Comparison of ENCODE assay signal across 9 cellular contexts in genomic region chr5:143206194-143207053, GRCh38.
A peak's percentile ranks its signal among the peaks of the same experiment; 100 is the strongest.
DNase-seq lines count a peak whose midpoint lies in the region; ATAC-seq and TF ChIP-seq lines count a peak whose summit lies in the region.
"Had no signal": no experiment of that assay in that cellular context is flagged by ENCODE, and none has a peak within 500 bp of the region (broad histone marks: within the 10 kb centered on the region; RNA-seq: fewer than 3 reads in every experiment).

No MANE protein-coding gene starts in this region.

- peak; percentile 47 for ATAC-seq in GM18505 (IDR thresholded peaks at IDR 0.05; ENCODE audit: unreplicated experiment)
- ATAC-seq in GM19468 (IDR thresholded peaks at IDR 0.05; ENCODE audit: extremely low read depth, unreplicated experiment): peak; percentile 16
- peak; percentile 54 for ATAC-seq in HG03354 (IDR thresholded peaks at IDR 0.05; ENCODE audit: poor library complexity, severe bottlenecking, unreplicated experiment)

- H3K4me1 Mint-ChIP-seq in immature natural killer cell: peaks cover 11 to 31% of the 10 kb centered on the region in 2 donors
- H3K4me1 Mint-ChIP-seq in Calu3 (ENCODE audit: low read depth, unreplicated experiment): no peaks in the 10 kb centered on the region

- peak; percentile 51 for TF ChIP-seq POLR2A in GM18505 (IDR thresholded peaks at IDR 0.05; ENCODE audit: borderline replicate concordance, extremely low read depth, insufficient read depth, insufficient read length)
- TF ChIP-seq POLR2A in erythroblast (IDR thresholded peaks at IDR 0.05; ENCODE audit: low read length): no peak

- no TSS peak for BruUV-seq in Calu3 (replicated peaks; lab: Mats Ljungman, UMichigan)

- TF ChIP-seq CTCF in Calu3 (IDR thresholded peaks at IDR 0.05; ENCODE audit: unreplicated experiment): no peak

- H3K27me3 Mint-ChIP-seq in immature natural killer cell (ENCODE audit: low read depth in 3 of 3) (peaks cover 0 to 8% (median 3%) of the 10 kb centered on the region in 3 donors), Calu3 (ENCODE audit: unreplicated experiment) (no peaks in the 10 kb centered on the region)

- H3K36me3 Mint-ChIP-seq in immature natural killer cell (peaks cover 7 to 26% (median 23%) of the 10 kb centered on the region in 3 donors), Calu3 (ENCODE audit: insufficient read depth, unreplicated experiment) (peaks cover 17% of the 10 kb centered on the region)

- no peak for DNase-seq in immature natural killer cell
- no peak for DNase-seq in DMS114 treated with DMSO at 0.1 percent for 48 hours (lab: John Stamatoyannopoulos, UW; ENCODE audit: unreplicated experiment)
- DNase-seq in Calu3: no peak
- no peak for DNase-seq in NCI-H1105 (lab: John Stamatoyannopoulos, UW)
- DNase-seq in erythroblast (lab: John Stamatoyannopoulos, UW): no peak
- DNase-seq: NCI-H345 had no signal

- intact Hi-C loops in Calu3 (cut with micrococcal nuclease; ENCODE audit: unreplicated experiment): no loop called here

- H3K9me3 Mint-ChIP-seq in immature natural killer cell (no peaks in the 10 kb centered on the region), Calu3 (ENCODE audit: low read depth, unreplicated experiment) (no peaks in the 10 kb centered on the region)

- CTCF ChIA-PET in Calu3 (lab: Charles Lee): no interaction called here

- H3K4me3 Mint-ChIP-seq in immature natural killer cell (peak overlapping the region in 1 of 5 donors; percentile 57), Calu3 (ENCODE audit: low read depth, unreplicated experiment) (no peak overlapping the region)

- H3K27ac Mint-ChIP-seq in immature natural killer cell (peak overlapping the region in 5 of 6 donors; percentile 12 to 69 (median 23)), Calu3 (ENCODE audit: unreplicated experiment) (no peak overlapping the region)
